1 cellular context compared by ENCODE assay signal in genomic region chr17:69913241-69914015, GRCh38.
TF ChIP-seq lines count a peak whose summit lies in the region.

No MANE protein-coding gene starts in this region.

TF ChIP-seq in IMR-90, 13 proteins besides CTCF, POLR2A, EP300 and RAD21 (continued from another document):
- TF ChIP-seq MAZ (IDR thresholded peaks at IDR 0.05; ENCODE audit: borderline replicate concordance, low read depth, low read length) (no peak), CEBPB (IDR thresholded peaks at IDR 0.05; ENCODE audit: low read depth, low read length) (no peak)
- TF ChIP-seq, protein P1, sequence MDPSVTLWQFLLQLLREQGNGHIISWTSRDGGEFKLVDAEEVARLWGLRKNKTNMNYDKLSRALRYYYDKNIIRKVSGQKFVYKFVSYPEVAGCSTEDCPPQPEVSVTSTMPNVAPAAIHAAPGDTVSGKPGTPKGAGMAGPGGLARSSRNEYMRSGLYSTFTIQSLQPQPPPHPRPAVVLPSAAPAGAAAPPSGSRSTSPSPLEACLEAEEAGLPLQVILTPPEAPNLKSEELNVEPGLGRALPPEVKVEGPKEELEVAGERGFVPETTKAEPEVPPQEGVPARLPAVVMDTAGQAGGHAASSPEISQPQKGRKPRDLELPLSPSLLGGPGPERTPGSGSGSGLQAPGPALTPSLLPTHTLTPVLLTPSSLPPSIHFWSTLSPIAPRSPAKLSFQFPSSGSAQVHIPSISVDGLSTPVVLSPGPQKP (IDR thresholded peaks at IDR 0.05; ENCODE audit: borderline replicate concordance, low read depth, low read length): no peak
